25 cellular contexts compared by ENCODE assay signal in the genomic region with DNA sequence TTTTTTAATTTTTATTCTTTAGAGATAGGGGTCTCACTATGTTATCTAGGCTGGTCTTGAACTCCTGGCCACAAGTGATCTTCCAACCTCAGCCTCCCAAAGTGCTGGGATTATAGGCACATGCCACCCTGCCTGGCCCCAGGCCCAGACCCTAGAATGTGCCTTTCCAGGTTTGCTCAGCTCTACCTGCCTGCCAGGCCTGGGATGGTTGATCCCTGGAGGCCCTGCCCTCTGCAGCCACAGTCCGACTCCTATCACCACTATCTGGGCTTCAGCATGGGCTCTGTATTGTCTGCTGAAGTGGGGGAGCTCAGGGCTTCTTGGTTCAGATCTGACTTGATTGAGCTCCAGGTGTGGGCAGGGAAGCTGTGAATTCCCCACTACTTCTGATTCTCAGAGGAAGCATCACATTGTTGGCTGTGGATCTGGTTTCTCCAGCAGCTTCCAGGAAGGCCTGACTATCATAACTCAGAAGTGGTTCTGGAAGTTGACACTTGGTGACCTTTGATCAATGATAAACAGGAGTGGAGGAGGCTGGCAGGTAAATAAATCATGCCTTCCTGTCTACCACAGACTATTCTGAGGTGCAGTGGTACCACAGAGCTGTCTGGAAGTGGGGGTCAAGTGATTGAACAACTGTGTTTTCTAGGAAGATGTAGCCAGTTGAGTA.
DNase-seq lines count a peak whose midpoint lies in the region; ATAC-seq and TF ChIP-seq lines count a peak whose summit lies in the region.
"Had no signal": no experiment of that assay in that cellular context is flagged by ENCODE, and none has a peak within 500 bp of the region (broad histone marks: within the 10 kb centered on the region; RNA-seq: fewer than 3 reads in every experiment).

No MANE protein-coding gene starts in this region.

- H3K4me1 ChIP-seq in body of pancreas (peaks cover 19% of the 10 kb centered on the region), mucosa of descending colon (ENCODE audit: low read depth) (no peaks in the 10 kb centered on the region), spleen (no peaks in the 10 kb centered on the region), prostate gland (replicated peaks) (no peaks in the 10 kb centered on the region)

- H3K9me3 ChIP-seq in body of pancreas (peaks cover 0 to 2% (median 0%) of the 10 kb centered on the region in 3 donors), mucosa of descending colon (no peaks in the 10 kb centered on the region), spleen (no peaks in the 10 kb centered on the region), prostate gland (no peaks in the 10 kb centered on the region)
- H3K9me3 ChIP-seq: MG63, SK-N-SH had no signal

- TF ChIP-seq POLR2A in body of pancreas (IDR thresholded peaks at IDR 0.05) (no peak), spleen (IDR thresholded peaks at IDR 0.05) (no peak), prostate gland (IDR thresholded peaks at IDR 0.05) (no peak)

- H3K27ac ChIP-seq in body of pancreas (peak overlapping the region in 1 of 4 donors; percentile 6), spleen (no peak overlapping the region), prostate gland (no peak overlapping the region)
- H3K27ac ChIP-seq: RWPE1 had no signal

- 67 to 83% methylated on average over 1 of the region's 1 CpG for WGBS in body of pancreas, 2 donors
- 67 to 76% (median 73%) methylated on average over 1 of the region's 1 CpG; no CpG with 5 or more reads in 1 of the 5 donors for WGBS in spleen, 5 donors
- 100% methylated on average over 1 of the region's 1 CpG for WGBS in prostate gland

- H3K27me3 ChIP-seq in body of pancreas (no peaks in the 10 kb centered on the region), spleen (replicated peaks in 1 of 7) (peaks cover 0 to 5% (median 0%) of the 10 kb centered on the region in 7 donors), prostate gland (replicated peaks; ENCODE audit: insufficient read depth) (no peaks in the 10 kb centered on the region)
- H3K27me3 ChIP-seq: MG63 had no signal

- intact Hi-C loops in body of pancreas (cut with DNase I) (no loop called here), mucosa of descending colon (cut with DNase I, micrococcal nuclease) (no loop called here), spleen (cut with DNase I; ENCODE audit: low total_unique reads) (no loop called here), prostate gland (cut with DNase I) (no loop called here)

- DNase-seq in NCI-H526 (lab: John Stamatoyannopoulos, UW) (peak; percentile 30 to 48), NCI-H526 treated with DMSO at 0.1 percent for 48 hours (lab: John Stamatoyannopoulos, UW) (no peak), body of pancreas (peak in 2 of 4 donors; percentile 5 to 11), mucosa of descending colon (no peak), spleen (peak; percentile 54), LoVo (ENCODE audit: low spot score) (no peak), prostate gland (ENCODE audit: low spot score) (no peak)
- DNase-seq: 8988T; AML-193; C1 segment of cervical spinal cord; CD8-positive, alpha-beta memory T cell; DND-41; H7; Kasumi-1; MG63; NCI-H1417; NCI-H1694 treated with DMSO at 0.1 percent for 48 hours; NCI-H2081 treated with DMSO at 0.1 percent for 48 hours; NCI-H2171 treated with DMSO at 0.1 percent for 48 hours; NCI-H446; NCI-H748 treated with DMSO at 0.1 percent for 48 hours; SHP77 treated with DMSO at 0.1 percent for 48 hours; SK-N-SH had no signal

- no peaks in the 10 kb centered on the region for H3K36me3 ChIP-seq in body of pancreas (replicated peaks in 1 of 2; ENCODE audit: insufficient read depth in 1 of 2, low read depth in 2 of 2)
- H3K36me3 ChIP-seq in mucosa of descending colon (ENCODE audit: low read depth): no peaks in the 10 kb centered on the region
- no peaks in the 10 kb centered on the region for H3K36me3 ChIP-seq in spleen
- no peaks in the 10 kb centered on the region for H3K36me3 ChIP-seq in prostate gland
- H3K36me3 ChIP-seq: MG63 had no signal

- ATAC-seq in body of pancreas (peak; percentile 18), mucosa of descending colon (peak; percentile 75), GM19351 (IDR thresholded peaks at IDR 0.05; ENCODE audit: unreplicated experiment) (no peak)

- H3K4me3 ChIP-seq in body of pancreas (no peak overlapping the region), mucosa of descending colon (no peak overlapping the region), spleen (no peak overlapping the region), prostate gland (no peak overlapping the region)
- H3K4me3 ChIP-seq: MG63 had no signal

- TF ChIP-seq CTCF in body of pancreas (IDR thresholded peaks at IDR 0.05): no peak
- TF ChIP-seq CTCF in mucosa of descending colon (IDR thresholded peaks at IDR 0.05): no peak
- TF ChIP-seq CTCF in spleen (IDR thresholded peaks at IDR 0.05 in 8 of 11, conservative IDR thresholded peaks at IDR 0.05 in 3 of 11): no peak
- TF ChIP-seq CTCF in prostate gland (IDR thresholded peaks at IDR 0.05): no peak

Comparison
In these comparisons a context has a peak if more than half of its experiments do, and no peak if none do; other contexts are left out.
1. DNase-seq: peak in NCI-H526 (2 of 2) and spleen (single experiment); none in NCI-H526 treated with DMSO at 0.1 percent for 48 hours (single experiment), mucosa of descending colon (0 of 3), LoVo (single experiment) and prostate gland (single experiment).